Comparison of ENCODE assay signal across 17 cellular contexts in the genomic region with DNA sequence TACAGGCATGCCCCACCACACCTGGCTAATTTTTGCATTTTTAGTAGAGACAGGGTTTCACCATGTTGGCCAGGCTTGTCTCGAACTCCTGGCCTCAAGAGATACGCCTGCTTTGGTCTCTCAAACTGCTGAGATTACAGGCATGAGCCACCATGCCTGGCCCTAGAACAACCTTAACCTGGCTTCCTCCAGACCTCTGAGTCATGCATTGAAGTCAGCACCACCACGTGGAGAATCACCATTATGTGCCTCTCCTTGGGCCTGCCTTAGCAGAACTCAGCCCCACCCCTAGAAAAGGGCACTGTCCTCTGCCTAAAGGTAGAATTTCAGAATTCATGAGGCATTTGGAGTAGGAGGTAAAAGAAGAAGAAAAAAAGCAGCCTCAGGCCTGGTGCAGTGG. TPM values are rescaled to one million over a fixed set of nuclear protein-coding genes. Genes with fewer than 3 reads are reported as not detected.
DNase-seq lines count a peak whose midpoint lies in the region; ATAC-seq and TF ChIP-seq lines count a peak whose summit lies in the region.
"Had no signal": no experiment of that assay in that cellular context is flagged by ENCODE, and none has a peak within 500 bp of the region (broad histone marks: within the 10 kb centered on the region; RNA-seq: fewer than 3 reads in every experiment).

No MANE protein-coding gene starts in this region.

- H3K27me3 ChIP-seq in HCT116 (ENCODE audit: insufficient read depth, low read length), result no peaks in the 10 kb centered on the region
- H3K27me3 ChIP-seq: hepatocyte, SJSA1 had no signal

- RAD21 ChIA-PET in HCT116 (lab: Charles Lee; ENCODE audit: low non-redundant PET in 1 of 2, low total read pairs in 2 of 2, uncharacterized antibody in 2 of 2, unreplicated experiment in 2 of 2), result no interaction called here

- no peaks in the 10 kb centered on the region for H3K9me3 Mint-ChIP-seq in WTC11

- CTCF ChIA-PET in HCT116 (lab: Charles Lee), result no interaction called here
- CTCF ChIA-PET in WTC11 (lab: Charles Lee), result interaction anchor here (0.7 kb wide), 2 partner anchors 85 to 168 kb away, joined by 4 to 6 read pairs; no protein-coding TSS in a partner anchor

- H3K36me3 Mint-ChIP-seq in WTC11, result no peaks in the 10 kb centered on the region

- H3K9me3 ChIP-seq in HCT116 (ENCODE audit: control insufficient read depth in 1 of 2, insufficient read depth in 1 of 2, low read depth in 1 of 2, low read length in 2 of 2), result no peaks in the 10 kb centered on the region
- H3K9me3 ChIP-seq: SJSA1 had no signal

- no peak for TF ChIP-seq POLR2A in HCT116 (IDR thresholded peaks at IDR 0.05; ENCODE audit: borderline replicate concordance, extremely low read depth, insufficient read depth, insufficient read length)

- peak; percentile 6 for DNase-seq in DMS 273 (lab: John Stamatoyannopoulos, UW; ENCODE audit: unreplicated experiment)
- DNase-seq in DMS 273 treated with DMSO at 0.1 percent for 48 hours (lab: John Stamatoyannopoulos, UW), result no peak
- DNase-seq in HCT116 (ENCODE audit: low read depth, low spot score), result peak; percentile 72
- DNase-seq in WTC11 (ENCODE audit: low spot score), result no peak
- DNase-seq in iris pigment epithelial cell (ENCODE audit: low read depth), result peak; percentile 54
- DNase-seq: amniotic stem cell, COR-L47, mesenchymal stem cell, NCI-H1048, NCI-H524 treated with DMSO at 0.1 percent for 48 hours had no signal

- H3K27me3 Mint-ChIP-seq in WTC11 (ENCODE audit: low read depth), result no peaks in the 10 kb centered on the region

- peaks cover 5% of the 10 kb centered on the region for H3K4me1 Mint-ChIP-seq in WTC11

- H3K4me2 ChIP-seq in HCT116 (ENCODE audit: low read length), result peak overlapping the region; percentile 45
- H3K4me2 ChIP-seq: hepatocyte had no signal

- H4K20me1 ChIP-seq in HCT116 (ENCODE audit: insufficient read depth), result no peaks in the 10 kb centered on the region

- peak; percentile 56 for TF ChIP-seq RAD21 in HCT116 (IDR thresholded peaks at IDR 0.05; ENCODE audit: low read depth)

- peaks cover 23 to 31% of the 10 kb centered on the region in 2 experiments for H3K4me1 ChIP-seq in HCT116 (ENCODE audit: control insufficient read depth in 1 of 2, insufficient read depth in 2 of 2, low read length in 2 of 2)

- peak overlapping the region; percentile 50 for H3K9ac ChIP-seq in HCT116 (ENCODE audit: low read length)
- H3K9ac ChIP-seq: parathyroid adenoma had no signal

- H3K79me2 ChIP-seq in HCT116 (ENCODE audit: insufficient read depth, low read length), result no peaks in the 10 kb centered on the region

- H3K9me2 ChIP-seq in HCT116 (ENCODE audit: insufficient read depth), result no peaks in the 10 kb centered on the region

- H3K4me3 Mint-ChIP-seq in WTC11, result no peak overlapping the region

- no TSS peak for BruUV-seq in HCT116 (replicated peaks; lab: Mats Ljungman, UMichigan)

- H3K36me3 ChIP-seq in HCT116 (ENCODE audit: control insufficient read depth in 1 of 2, insufficient read depth in 2 of 2, low read length in 2 of 2), result no peaks in the 10 kb centered on the region
- H3K36me3 ChIP-seq: SJSA1 had no signal

- no peak overlapping the region for H3K4me3 ChIP-seq in HCT116 (replicated peaks in 1 of 2; ENCODE audit: low read depth in 1 of 2, low read length in 2 of 2)
- H3K4me3 ChIP-seq: hepatocyte, SJSA1 had no signal

- H3K27ac ChIP-seq in HCT116 (ENCODE audit: low read depth, low read length), result peak overlapping the region; percentile 31
- H3K27ac ChIP-seq: 22Rv1, hepatocyte, parathyroid adenoma, SJSA1 had no signal

- H2AFZ ChIP-seq in HCT116 (ENCODE audit: low read depth, low read length, poor library complexity, severe bottlenecking), result no peak overlapping the region
- H2AFZ ChIP-seq: hepatocyte, parathyroid adenoma had no signal

- ATAC-seq in HCT116 (peak; percentile 97), WTC11 (peak; percentile 74), HG03565 (IDR thresholded peaks at IDR 0.05; ENCODE audit: unreplicated experiment) (no peak), GM18868 (IDR thresholded peaks at IDR 0.05; ENCODE audit: unreplicated experiment) (no peak), GM18861 (IDR thresholded peaks at IDR 0.05; ENCODE audit: unreplicated experiment) (no peak)

- POLR2A ChIA-PET in HCT116 (lab: Charles Lee) (interaction anchor here (0.9 kb wide), 2 partner anchors 10 to 13 kb away, joined by 4 to 5 read pairs; no protein-coding TSS in a partner anchor), WTC11 (lab: Charles Lee) (no interaction called here)

- TF ChIP-seq CTCF in HCT116 (IDR thresholded peaks at IDR 0.05 in 2 of 3, conservative IDR thresholded peaks at IDR 0.05 in 1 of 3; ENCODE audit: borderline replicate concordance in 1 of 3, insufficient read depth in 1 of 3, low read depth in 2 of 3, low read length in 2 of 3) (peak in 1 of 3 experiments; percentile 13; a peak in 1 of 6 replicates), WTC11 (IDR thresholded peaks at IDR 0.05) (no peak)

- intact Hi-C loops in HCT116 (cut with micrococcal nuclease), result no loop called here

- no peak overlapping the region for H3K27ac Mint-ChIP-seq in WTC11

TF ChIP-seq in HCT116, 20 proteins besides CTCF, POLR2A, EP300 and RAD21 (continues in another document):
- TF ChIP-seq ZNF274 (IDR thresholded peaks at IDR 0.05; ENCODE audit: low read depth, low read length) (no peak), ZFX (IDR thresholded peaks at IDR 0.05) (peak; percentile 26; the same call in 1 of the 2 replicates), POLR2AphosphoS5 (IDR thresholded peaks at IDR 0.05; ENCODE audit: low read depth, low read length) (no peak), CEBPB (IDR thresholded peaks at IDR 0.05; ENCODE audit: low read depth) (no peak), EZH2 (IDR thresholded peaks at IDR 0.05) (no peak), EGR1 (IDR thresholded peaks at IDR 0.05; ENCODE audit: low read depth) (no peak), JUND (IDR thresholded peaks at IDR 0.05) (peak; percentile 59; the same call in 1 of the 2 replicates), TCF7L2 (IDR thresholded peaks at IDR 0.05; ENCODE audit: borderline replicate concordance, extremely low read depth, insufficient read depth, insufficient read length) (no peak), EZH2phosphoT487 (IDR thresholded peaks at IDR 0.05; ENCODE audit: borderline replicate concordance) (no peak), SP1 (IDR thresholded peaks at IDR 0.05; ENCODE audit: low read depth) (peak; percentile 55; the same call in 1 of the 2 replicates), CBX3 (IDR thresholded peaks at IDR 0.05; ENCODE audit: low read depth) (peak; percentile 83), ELF1 (IDR thresholded peaks at IDR 0.05; ENCODE audit: borderline replicate concordance, low read depth) (no peak), SRF (IDR thresholded peaks at IDR 0.05; ENCODE audit: low read depth) (no peak), FOSL1 (IDR thresholded peaks at IDR 0.05; ENCODE audit: low read depth) (peak; percentile 60)
- TF ChIP-seq, protein P1, sequence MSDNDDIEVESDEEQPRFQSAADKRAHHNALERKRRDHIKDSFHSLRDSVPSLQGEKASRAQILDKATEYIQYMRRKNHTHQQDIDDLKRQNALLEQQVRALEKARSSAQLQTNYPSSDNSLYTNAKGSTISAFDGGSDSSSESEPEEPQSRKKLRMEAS (IDR thresholded peaks at IDR 0.05), result peak; percentile 97
- TF ChIP-seq, protein P2, sequence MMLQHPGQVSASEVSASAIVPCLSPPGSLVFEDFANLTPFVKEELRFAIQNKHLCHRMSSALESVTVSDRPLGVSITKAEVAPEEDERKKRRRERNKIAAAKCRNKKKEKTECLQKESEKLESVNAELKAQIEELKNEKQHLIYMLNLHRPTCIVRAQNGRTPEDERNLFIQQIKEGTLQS (IDR thresholded peaks at IDR 0.05), result no peak

TF ChIP-seq in WTC11, 78 proteins besides CTCF, POLR2A, EP300 and RAD21 (continues in another document):
- TF ChIP-seq, protein P3, sequence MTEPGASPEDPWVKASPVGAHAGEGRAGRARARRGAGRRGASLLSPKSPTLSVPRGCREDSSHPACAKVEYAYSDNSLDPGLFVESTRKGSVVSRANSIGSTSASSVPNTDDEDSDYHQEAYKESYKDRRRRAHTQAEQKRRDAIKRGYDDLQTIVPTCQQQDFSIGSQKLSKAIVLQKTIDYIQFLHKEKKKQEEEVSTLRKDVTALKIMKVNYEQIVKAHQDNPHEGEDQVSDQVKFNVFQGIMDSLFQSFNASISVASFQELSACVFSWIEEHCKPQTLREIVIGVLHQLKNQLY (CRISPR knock-in tag; IDR thresholded peaks at IDR 0.05), result no peak
- TF ChIP-seq, protein P4, sequence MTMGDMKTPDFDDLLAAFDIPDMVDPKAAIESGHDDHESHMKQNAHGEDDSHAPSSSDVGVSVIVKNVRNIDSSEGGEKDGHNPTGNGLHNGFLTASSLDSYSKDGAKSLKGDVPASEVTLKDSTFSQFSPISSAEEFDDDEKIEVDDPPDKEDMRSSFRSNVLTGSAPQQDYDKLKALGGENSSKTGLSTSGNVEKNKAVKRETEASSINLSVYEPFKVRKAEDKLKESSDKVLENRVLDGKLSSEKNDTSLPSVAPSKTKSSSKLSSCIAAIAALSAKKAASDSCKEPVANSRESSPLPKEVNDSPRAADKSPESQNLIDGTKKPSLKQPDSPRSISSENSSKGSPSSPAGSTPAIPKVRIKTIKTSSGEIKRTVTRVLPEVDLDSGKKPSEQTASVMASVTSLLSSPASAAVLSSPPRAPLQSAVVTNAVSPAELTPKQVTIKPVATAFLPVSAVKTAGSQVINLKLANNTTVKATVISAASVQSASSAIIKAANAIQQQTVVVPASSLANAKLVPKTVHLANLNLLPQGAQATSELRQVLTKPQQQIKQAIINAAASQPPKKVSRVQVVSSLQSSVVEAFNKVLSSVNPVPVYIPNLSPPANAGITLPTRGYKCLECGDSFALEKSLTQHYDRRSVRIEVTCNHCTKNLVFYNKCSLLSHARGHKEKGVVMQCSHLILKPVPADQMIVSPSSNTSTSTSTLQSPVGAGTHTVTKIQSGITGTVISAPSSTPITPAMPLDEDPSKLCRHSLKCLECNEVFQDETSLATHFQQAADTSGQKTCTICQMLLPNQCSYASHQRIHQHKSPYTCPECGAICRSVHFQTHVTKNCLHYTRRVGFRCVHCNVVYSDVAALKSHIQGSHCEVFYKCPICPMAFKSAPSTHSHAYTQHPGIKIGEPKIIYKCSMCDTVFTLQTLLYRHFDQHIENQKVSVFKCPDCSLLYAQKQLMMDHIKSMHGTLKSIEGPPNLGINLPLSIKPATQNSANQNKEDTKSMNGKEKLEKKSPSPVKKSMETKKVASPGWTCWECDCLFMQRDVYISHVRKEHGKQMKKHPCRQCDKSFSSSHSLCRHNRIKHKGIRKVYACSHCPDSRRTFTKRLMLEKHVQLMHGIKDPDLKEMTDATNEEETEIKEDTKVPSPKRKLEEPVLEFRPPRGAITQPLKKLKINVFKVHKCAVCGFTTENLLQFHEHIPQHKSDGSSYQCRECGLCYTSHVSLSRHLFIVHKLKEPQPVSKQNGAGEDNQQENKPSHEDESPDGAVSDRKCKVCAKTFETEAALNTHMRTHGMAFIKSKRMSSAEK (CRISPR knock-in tag; IDR thresholded peaks at IDR 0.05; ENCODE audit: borderline replicate concordance), result no peak
- TF ChIP-seq ZNF423 (CRISPR knock-in tag; IDR thresholded peaks at IDR 0.05) (no peak), JAZF1 (CRISPR knock-in tag; IDR thresholded peaks at IDR 0.05) (no peak)

RNA-seq across cellular contexts. Expression of a gene that starts 49.0 kb away (rescaled TPM):
- total RNA-seq in HCT116 (2021; ENCODE audit: unreplicated experiment) (79.6 TPM), WTC11 (2021) (30.8 to 41.2 TPM (median 31.2 TPM) in 3 replicates)
- polyA plus RNA-seq in HCT116 (2012), result 31.8 and 36.5 TPM in 2 replicates

Comparison
In these comparisons a context has a peak if more than half of its experiments do, and no peak if none do; other contexts are left out.
1. DNase-seq: peak in DMS 273 (single experiment), HCT116 (single experiment) and iris pigment epithelial cell (single experiment); none in DMS 273 treated with DMSO at 0.1 percent for 48 hours (single experiment) and WTC11 (single experiment).
2. ATAC-seq: peak in HCT116 (single experiment) and WTC11 (single experiment); none in HG03565 (single experiment), GM18868 (single experiment) and GM18861 (single experiment).